8 cellular contexts compared by ENCODE assay signal in the genomic region with DNA sequence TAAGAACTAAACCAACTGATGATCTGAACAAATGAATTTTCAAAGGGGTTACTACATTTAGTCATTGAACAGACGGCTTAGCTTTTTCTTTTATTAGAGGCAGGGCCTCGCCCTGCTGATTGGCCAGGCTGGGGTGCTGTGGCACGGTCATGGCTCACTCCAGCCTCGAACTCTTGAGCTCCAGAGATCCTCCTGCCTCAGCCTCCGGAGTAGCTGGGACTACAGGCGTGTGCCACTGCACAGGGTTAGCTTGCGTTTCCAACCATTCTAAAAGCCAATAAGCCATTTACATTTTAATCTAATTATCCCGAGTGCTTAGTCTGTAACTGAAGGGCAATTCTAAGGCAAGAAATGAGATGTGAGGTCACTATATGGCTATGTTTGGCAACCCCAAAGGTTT. TPM values are rescaled to one million over a fixed set of nuclear protein-coding genes. Genes with fewer than 3 reads are reported as not detected.
DNase-seq lines count a peak whose midpoint lies in the region; ATAC-seq lines count a peak whose summit lies in the region.

No MANE protein-coding gene starts in this region.

- no peaks in the 10 kb centered on the region for H3K4me1 ChIP-seq in iPS-15b (ENCODE audit: control insufficient read depth, insufficient read depth, low read length)

- peak overlapping the region; percentile 92 for H3K4me3 ChIP-seq in iPS-15b (ENCODE audit: low read depth, low read length)

- H3K9ac ChIP-seq in iPS-15b (ENCODE audit: low read depth, low read length) = peak overlapping the region; percentile 98

- peak; percentile 24 for DNase-seq in stimulated activated CD4-positive, alpha-beta T cell treated with anti-CD3 and anti-CD28 coated beads, Interleukin-15, amount 100 ng/mL, for 24 hours
- DNase-seq in stimulated activated CD4-positive, alpha-beta T cell treated with anti-CD3 and anti-CD28 coated beads, Interleukin-12 subunit alpha, Interleukin-12 subunit beta, amount 100 ng/mL, for 4 hours = no peak
- no peak for DNase-seq in activated T-helper 2 cell treated with anti-CD3 and anti-CD28 coated beads, Interferon-gamma antibody, Interleukin-2, Interleukin-4, amounts not matched to agents 10 μg/mL and 5 μg/mL and 100 μg/mL, durations not matched to agents 14 hours and 24 hours and 36 hours (ENCODE audit: low spot score)
- DNase-seq in stimulated activated naive CD8-positive, alpha-beta T cell treated with anti-CD3 and anti-CD28 coated beads, Interleukin-15, amount 100 ng/mL, for 72 hours = peak; percentile 1 to 25
- no peak for DNase-seq in GOT3 (lab: John Stamatoyannopoulos, UW)

- no peaks in the 10 kb centered on the region for H3K36me3 ChIP-seq in iPS-15b (ENCODE audit: control insufficient read depth, insufficient read depth, low read length)

- peaks cover 15% of the 10 kb centered on the region for H3K36me3 Mint-ChIP-seq in activated T-helper 2 cell treated with anti-CD3 and anti-CD28 coated beads, Interferon-gamma antibody, Interleukin-2, Interleukin-4, amounts not matched to agents 10 μg/mL and 5 μg/mL and 100 μg/mL, durations not matched to agents 14 hours and 24 hours and 36 hours (ENCODE audit: low read depth)

- H3K27ac Mint-ChIP-seq in activated T-helper 2 cell treated with anti-CD3 and anti-CD28 coated beads, Interferon-gamma antibody, Interleukin-2, Interleukin-4, amounts not matched to agents 10 μg/mL and 5 μg/mL and 100 μg/mL, durations not matched to agents 14 hours and 24 hours and 36 hours = peak overlapping the region; percentile 99
- peak overlapping the region; percentile 100 for H3K27ac Mint-ChIP-seq in stimulated activated naive CD8-positive, alpha-beta T cell treated with anti-CD3 and anti-CD28 coated beads, Interleukin-15, amount 100 ng/mL, for 72 hours

- H3K4me1 Mint-ChIP-seq in activated T-helper 2 cell treated with anti-CD3 and anti-CD28 coated beads, Interferon-gamma antibody, Interleukin-2, Interleukin-4, amounts not matched to agents 10 μg/mL and 5 μg/mL and 100 μg/mL, durations not matched to agents 14 hours and 24 hours and 36 hours (ENCODE audit: low read depth) = peaks cover 25% of the 10 kb centered on the region
- H3K4me1 Mint-ChIP-seq in stimulated activated naive CD8-positive, alpha-beta T cell treated with anti-CD3 and anti-CD28 coated beads, Interleukin-15, amount 100 ng/mL, for 72 hours = peaks cover 22% of the 10 kb centered on the region

- H3K27me3 ChIP-seq in iPS-15b (ENCODE audit: control insufficient read depth, insufficient read depth, low read length) = no peaks in the 10 kb centered on the region

- no peaks in the 10 kb centered on the region for H3K9me3 ChIP-seq in iPS-15b (ENCODE audit: control insufficient read depth, insufficient read depth, low read length)

- no peak for ATAC-seq in stimulated activated naive CD8-positive, alpha-beta T cell treated with anti-CD3 and anti-CD28 coated beads, Interleukin-15, amount 100 ng/mL, for 72 hours
- ATAC-seq in HG02884 (IDR thresholded peaks at IDR 0.05; ENCODE audit: unreplicated experiment) (no peak), GM21381 (IDR thresholded peaks at IDR 0.05; ENCODE audit: unreplicated experiment) (no peak)

- intact Hi-C loops in activated T-helper 2 cell treated with anti-CD3 and anti-CD28 coated beads, Interferon-gamma antibody, Interleukin-2, Interleukin-4, amounts not matched to agents 10 μg/mL and 5 μg/mL and 100 μg/mL, durations not matched to agents 14 hours and 24 hours and 36 hours (cut with micrococcal nuclease) = loop anchor here (2.0 kb wide), 2 partner anchors 326 to 360 kb away; a partner anchor contains a TSS

- H3K27me3 Mint-ChIP-seq in activated T-helper 2 cell treated with anti-CD3 and anti-CD28 coated beads, Interferon-gamma antibody, Interleukin-2, Interleukin-4, amounts not matched to agents 10 μg/mL and 5 μg/mL and 100 μg/mL, durations not matched to agents 14 hours and 24 hours and 36 hours (ENCODE audit: low read depth) = no peaks in the 10 kb centered on the region
- H3K27me3 Mint-ChIP-seq in stimulated activated naive CD8-positive, alpha-beta T cell treated with anti-CD3 and anti-CD28 coated beads, Interleukin-15, amount 100 ng/mL, for 72 hours = no peaks in the 10 kb centered on the region

- peak overlapping the region; percentile 88 for H3K4me3 Mint-ChIP-seq in activated T-helper 2 cell treated with anti-CD3 and anti-CD28 coated beads, Interferon-gamma antibody, Interleukin-2, Interleukin-4, amounts not matched to agents 10 μg/mL and 5 μg/mL and 100 μg/mL, durations not matched to agents 14 hours and 24 hours and 36 hours (ENCODE audit: low read depth)
- peak overlapping the region; percentile 98 to 100 for H3K4me3 Mint-ChIP-seq in stimulated activated naive CD8-positive, alpha-beta T cell treated with anti-CD3 and anti-CD28 coated beads, Interleukin-15, amount 100 ng/mL, for 72 hours

- no peaks in the 10 kb centered on the region for H3K9me3 Mint-ChIP-seq in activated T-helper 2 cell treated with anti-CD3 and anti-CD28 coated beads, Interferon-gamma antibody, Interleukin-2, Interleukin-4, amounts not matched to agents 10 μg/mL and 5 μg/mL and 100 μg/mL, durations not matched to agents 14 hours and 24 hours and 36 hours
- no peaks in the 10 kb centered on the region for H3K9me3 Mint-ChIP-seq in stimulated activated naive CD8-positive, alpha-beta T cell treated with anti-CD3 and anti-CD28 coated beads, Interleukin-15, amount 100 ng/mL, for 72 hours

RNA-seq across cellular contexts. Expression of a gene that starts 1.7 kb away (rescaled TPM):
- 45.5 and 47.4 TPM in 2 replicates for total RNA-seq in activated T-helper 2 cell treated with anti-CD3 and anti-CD28 coated beads, Interferon-gamma antibody, Interleukin-2, Interleukin-4, amounts not matched to agents 10 μg/mL and 5 μg/mL and 100 μg/mL, durations not matched to agents 14 hours and 24 hours and 36 hours

Comparison
In these comparisons a context has a peak if more than half of its experiments do, and no peak if none do; other contexts are left out.
1. DNase-seq: peak in stimulated activated CD4-positive, alpha-beta T cell treated with anti-CD3 and anti-CD28 coated beads, Interleukin-15, amount 100 ng/mL, for 24 hours (single experiment) and stimulated activated naive CD8-positive, alpha-beta T cell treated with anti-CD3 and anti-CD28 coated beads, Interleukin-15, amount 100 ng/mL, for 72 hours (2 of 2); none in stimulated activated CD4-positive, alpha-beta T cell treated with anti-CD3 and anti-CD28 coated beads, Interleukin-12 subunit alpha, Interleukin-12 subunit beta, amount 100 ng/mL, for 4 hours (single experiment), activated T-helper 2 cell treated with anti-CD3 and anti-CD28 coated beads, Interferon-gamma antibody, Interleukin-2, Interleukin-4, amounts not matched to agents 10 μg/mL and 5 μg/mL and 100 μg/mL, durations not matched to agents 14 hours and 24 hours and 36 hours (single experiment) and GOT3 (single experiment).